In the genomic region with DNA sequence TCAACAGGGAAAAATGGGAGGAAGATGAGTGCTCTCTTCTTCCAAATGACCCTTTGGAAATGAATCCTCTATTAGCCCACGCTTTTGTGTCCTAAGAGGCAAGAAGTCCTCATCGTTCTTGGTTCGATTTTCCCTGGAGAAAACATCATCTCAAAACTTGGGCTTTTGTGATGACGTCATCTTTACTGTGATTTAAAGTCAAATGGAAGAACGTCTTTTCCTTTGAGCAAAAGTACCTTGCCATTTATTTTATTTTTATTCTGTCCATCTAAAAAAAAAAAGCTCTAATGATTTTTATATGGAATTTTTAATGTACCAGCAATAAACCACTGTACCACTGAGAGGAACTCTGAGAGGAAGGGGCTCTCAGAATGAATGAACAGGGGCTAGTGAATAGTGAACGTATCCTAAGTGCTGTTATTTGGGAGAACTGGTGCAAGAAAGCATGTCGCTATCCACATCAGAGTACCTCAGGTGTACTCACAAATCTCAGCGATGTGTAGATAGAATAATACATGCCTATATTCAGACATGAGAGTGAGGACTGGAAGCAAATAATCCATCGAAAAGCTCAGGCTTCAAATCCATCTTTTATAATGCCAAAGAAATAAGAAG, we compare ENCODE assay signal across 2 cellular contexts.
TF ChIP-seq lines count a peak whose summit lies in the region.

No MANE protein-coding gene starts in this region.

TF ChIP-seq in HepG2, 621 proteins besides CTCF, POLR2A, EP300 and RAD21:
- TF ChIP-seq ZC3H13 (CRISPR knock-in tag; IDR thresholded peaks at IDR 0.05) (no peak), RBM22 (optimal IDR thresholded peaks at IDR 0.05; ENCODE audit: low read length) (peak; percentile 62), ATF7 (IDR thresholded peaks at IDR 0.05) (peak; percentile 77), ATF7 (CRISPR knock-in tag; IDR thresholded peaks at IDR 0.05) (no peak)

TF ChIP-seq in K562, 482 proteins besides CTCF, POLR2A, EP300 and RAD21:
- TF ChIP-seq JUNB (CRISPR knock-in tag; conservative IDR thresholded peaks at IDR 0.05) = peak; percentile 73
- no peak for TF ChIP-seq ATF1 (CRISPR knock-in tag; IDR thresholded peaks at IDR 0.05)
- TF ChIP-seq ATF1 (tag; IDR thresholded peaks at IDR 0.05) = peak; percentile 54
- TF ChIP-seq MCM3 (IDR thresholded peaks at IDR 0.05) = no peak
- no peak for TF ChIP-seq SMARCA5 (IDR thresholded peaks at IDR 0.05)
- TF ChIP-seq NR1H2 (CRISPR knock-in tag; IDR thresholded peaks at IDR 0.05) = no peak
- no peak for TF ChIP-seq TCF7L2 (IDR thresholded peaks at IDR 0.05; ENCODE audit: low read depth, low read length)
- TF ChIP-seq NCOA2 (IDR thresholded peaks at IDR 0.05; ENCODE audit: partially characterized antibody in 2 of 2) = no peak
- TF ChIP-seq, protein P1, sequence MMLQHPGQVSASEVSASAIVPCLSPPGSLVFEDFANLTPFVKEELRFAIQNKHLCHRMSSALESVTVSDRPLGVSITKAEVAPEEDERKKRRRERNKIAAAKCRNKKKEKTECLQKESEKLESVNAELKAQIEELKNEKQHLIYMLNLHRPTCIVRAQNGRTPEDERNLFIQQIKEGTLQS (IDR thresholded peaks at IDR 0.05) = peak; percentile 90
- TF ChIP-seq, protein P1 (CRISPR knock-in tag; conservative IDR thresholded peaks at IDR 0.05) = no peak
- peak; percentile 73; the same call in 1 of the 2 replicates for TF ChIP-seq JUND (IDR thresholded peaks at IDR 0.05; ENCODE audit: borderline replicate concordance, low read depth, low read length)
- TF ChIP-seq JUND (tag; IDR thresholded peaks at IDR 0.05; ENCODE audit: borderline replicate concordance, low read depth, low read length) = peak; percentile 71; the same call in 1 of the 3 replicates
- TF ChIP-seq, protein P2, sequence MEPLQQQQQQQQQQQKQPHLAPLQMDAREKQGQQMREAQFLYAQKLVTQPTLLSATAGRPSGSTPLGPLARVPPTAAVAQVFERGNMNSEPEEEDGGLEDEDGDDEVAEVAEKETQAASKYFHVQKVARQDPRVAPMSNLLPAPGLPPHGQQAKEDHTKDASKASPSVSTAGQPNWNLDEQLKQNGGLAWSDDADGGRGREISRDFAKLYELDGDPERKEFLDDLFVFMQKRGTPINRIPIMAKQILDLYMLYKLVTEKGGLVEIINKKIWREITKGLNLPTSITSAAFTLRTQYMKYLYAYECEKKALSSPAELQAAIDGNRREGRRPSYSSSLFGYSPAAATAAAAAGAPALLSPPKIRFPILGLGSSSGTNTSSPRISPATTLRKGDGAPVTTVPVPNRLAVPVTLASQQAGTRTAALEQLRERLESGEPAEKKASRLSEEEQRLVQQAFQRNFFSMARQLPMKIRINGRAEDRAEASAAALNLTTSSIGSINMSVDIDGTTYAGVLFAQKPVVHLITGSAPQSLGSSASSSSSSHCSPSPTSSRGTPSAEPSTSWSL (CRISPR knock-in tag; IDR thresholded peaks at IDR 0.05; ENCODE audit: borderline replicate concordance) = no peak
- TF ChIP-seq GATA2 (CRISPR knock-in tag; IDR thresholded peaks at IDR 0.05) = no peak
- TF ChIP-seq PPARD (CRISPR knock-in tag; IDR thresholded peaks at IDR 0.05) = no peak
- no peak for TF ChIP-seq MXD1 (CRISPR knock-in tag; IDR thresholded peaks at IDR 0.05; ENCODE audit: borderline replicate concordance, poor library complexity, severe bottlenecking)
- TF ChIP-seq PRMT5 (CRISPR knock-in tag; IDR thresholded peaks at IDR 0.05) = no peak
- TF ChIP-seq, protein P3, sequence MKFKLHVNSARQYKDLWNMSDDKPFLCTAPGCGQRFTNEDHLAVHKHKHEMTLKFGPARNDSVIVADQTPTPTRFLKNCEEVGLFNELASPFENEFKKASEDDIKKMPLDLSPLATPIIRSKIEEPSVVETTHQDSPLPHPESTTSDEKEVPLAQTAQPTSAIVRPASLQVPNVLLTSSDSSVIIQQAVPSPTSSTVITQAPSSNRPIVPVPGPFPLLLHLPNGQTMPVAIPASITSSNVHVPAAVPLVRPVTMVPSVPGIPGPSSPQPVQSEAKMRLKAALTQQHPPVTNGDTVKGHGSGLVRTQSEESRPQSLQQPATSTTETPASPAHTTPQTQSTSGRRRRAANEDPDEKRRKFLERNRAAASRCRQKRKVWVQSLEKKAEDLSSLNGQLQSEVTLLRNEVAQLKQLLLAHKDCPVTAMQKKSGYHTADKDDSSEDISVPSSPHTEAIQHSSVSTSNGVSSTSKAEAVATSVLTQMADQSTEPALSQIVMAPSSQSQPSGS (CRISPR knock-in tag; IDR thresholded peaks at IDR 0.05) = peak; percentile 36; the same call in 1 of the 2 replicates
- TF ChIP-seq ATF7 (IDR thresholded peaks at IDR 0.05) = peak; percentile 81
- TF ChIP-seq SMARCE1 (IDR thresholded peaks at IDR 0.05) = no peak
- no peak for TF ChIP-seq ZNF76 (CRISPR knock-in tag; IDR thresholded peaks at IDR 0.05; ENCODE audit: borderline replicate concordance)
- TF ChIP-seq KDM2B (CRISPR knock-in tag; IDR thresholded peaks at IDR 0.05) = no peak
- TF ChIP-seq KAT2B (IDR thresholded peaks at IDR 0.05; ENCODE audit: low read depth, low read length) = no peak
- no peak for TF ChIP-seq ZNF655 (CRISPR knock-in tag; IDR thresholded peaks at IDR 0.05)
- 0 out of 2 replicates have a peak, but pooled peaks have one; percentile 11 for TF ChIP-seq JUN (IDR thresholded peaks at IDR 0.05; ENCODE audit: borderline replicate concordance, low read depth, low read length)
- TF ChIP-seq JUN (CRISPR knock-in tag; IDR thresholded peaks at IDR 0.05; ENCODE audit: borderline replicate concordance) = no peak
- no peak for TF ChIP-seq ZBTB11 (CRISPR knock-in tag; IDR thresholded peaks at IDR 0.05)
- TF ChIP-seq PATZ1 (CRISPR knock-in tag; IDR thresholded peaks at IDR 0.05; ENCODE audit: borderline replicate concordance) = no peak
